In the genomic region with DNA sequence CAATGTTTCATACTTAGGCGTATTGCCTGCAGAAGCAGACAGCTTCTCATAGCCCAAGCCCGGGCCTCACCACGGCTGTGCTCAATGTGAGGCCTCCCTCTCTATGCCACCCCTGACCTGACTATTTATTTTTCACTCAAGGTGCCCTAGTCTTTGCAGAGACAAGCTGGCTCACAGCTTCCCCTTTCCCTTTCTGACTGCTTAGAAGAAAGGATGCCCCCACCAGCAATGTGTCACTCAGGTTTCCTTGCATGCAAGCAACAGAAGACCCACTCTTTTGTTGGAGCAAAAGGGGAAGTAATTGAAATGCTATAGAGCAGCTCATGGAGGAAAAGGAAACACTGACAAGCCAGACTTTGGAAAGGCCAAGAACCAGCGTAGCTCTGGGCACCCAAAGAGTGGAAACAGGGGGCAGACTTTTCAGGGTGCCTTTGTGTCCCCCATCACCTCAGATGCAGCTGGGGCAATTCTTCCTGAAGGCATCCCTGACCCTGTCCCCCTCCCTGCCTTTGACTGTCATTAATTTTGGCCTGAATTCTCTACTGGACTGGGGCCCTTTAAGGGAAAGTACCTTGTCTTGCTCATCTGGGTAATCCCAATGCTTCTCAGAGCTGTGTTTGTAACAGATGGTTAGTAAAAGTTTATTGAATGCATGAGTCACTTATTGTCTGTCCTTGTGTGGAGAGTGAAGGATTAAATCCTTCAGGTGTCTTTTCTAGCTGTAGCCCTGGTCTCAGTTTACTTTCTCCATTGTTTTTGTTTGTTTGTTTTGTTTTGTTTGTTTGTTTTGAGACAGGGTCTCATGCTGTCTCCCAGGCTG, we compare ENCODE assay signal across 8 cellular contexts. TPM values are rescaled to one million over a fixed set of nuclear protein-coding genes. Genes with fewer than 3 reads are reported as not detected.
A peak's percentile ranks its signal among the peaks of the same experiment; 100 is the strongest.
DNase-seq lines count a peak whose midpoint lies in the region; ATAC-seq lines count a peak whose summit lies in the region.

No MANE protein-coding gene starts in this region.

- ATAC-seq in GM21528 (IDR thresholded peaks at IDR 0.05; ENCODE audit: low FRiP score, unreplicated experiment) = peak; percentile 92

- DNase-seq in GDM1 (lab: John Stamatoyannopoulos, UW) = peak; percentile 83
- DNase-seq in HT1080 (ENCODE audit: low read depth) = peak; percentile 33
- DNase-seq in amniotic epithelial cell (ENCODE audit: low read depth) = peak; percentile 34
- no peak for DNase-seq in NCI-H2029 treated with DMSO at 0.1 percent for 48 hours (lab: John Stamatoyannopoulos, UW)
- DNase-seq in DMS153 treated with DMSO at 0.1 percent for 48 hours (lab: John Stamatoyannopoulos, UW; ENCODE audit: unreplicated experiment) = no peak
- no peak for DNase-seq in activated CD4-positive, alpha-beta T cell treated with anti-CD3 and anti-CD28 coated beads, Interleukin-2, amount 50 U/mL, for 4 hours
- DNase-seq in stimulated activated CD4-positive, alpha-beta T cell treated with anti-CD3 and anti-CD28 coated beads, Interleukin-4, amount 100 ng/mL, for 1 hour = no peak

RNA-seq across cellular contexts. Expression of a gene that starts 17.8 kb away (rescaled TPM):
- 2.2 and 4.0 TPM in 2 replicates for total RNA-seq in HT1080 (2014; rRNA removed; shearing (Covaris generic))
- 0.97 and 1.2 TPM in 2 replicates for polyA plus RNA-seq in HT1080 (2015; cell fraction: cytosol; rRNA removed)
- polyA plus RNA-seq in HT1080 (2015; cell fraction: nucleus; rRNA removed) = 0.28 and 0.31 TPM in 2 replicates

Comparison
In these comparisons a context has a peak if more than half of its experiments do, and no peak if none do; other contexts are left out.
1. DNase-seq: peak in GDM1 (single experiment), HT1080 (single experiment) and amniotic epithelial cell (single experiment); none in NCI-H2029 treated with DMSO at 0.1 percent for 48 hours (single experiment), DMS153 treated with DMSO at 0.1 percent for 48 hours (single experiment), activated CD4-positive, alpha-beta T cell treated with anti-CD3 and anti-CD28 coated beads, Interleukin-2, amount 50 U/mL, for 4 hours (0 of 2) and stimulated activated CD4-positive, alpha-beta T cell treated with anti-CD3 and anti-CD28 coated beads, Interleukin-4, amount 100 ng/mL, for 1 hour (single experiment).